Comparison of ENCODE assay signal across 1 cellular context in genomic region chr3:29416514-29416913, GRCh38.
TF ChIP-seq lines count a peak whose summit lies in the region.

No MANE protein-coding gene starts in this region.

TF ChIP-seq in GM23338, 12 proteins besides CTCF, POLR2A, EP300 and RAD21 (continued from another document):
- TF ChIP-seq POLR2AphosphoS5 (IDR thresholded peaks at IDR 0.05; ENCODE audit: low read depth) (no peak), EZH2 (IDR thresholded peaks at IDR 0.05; ENCODE audit: low read depth, unreplicated experiment) (no peak)
